ENCODE assay signal across 7 cellular contexts in genomic region chrX:54043084-54043483, GRCh38. TPM values are rescaled to one million over a fixed set of nuclear protein-coding genes. Genes with fewer than 3 reads are reported as not detected.
DNase-seq lines count a peak whose midpoint lies in the region; ATAC-seq and TF ChIP-seq lines count a peak whose summit lies in the region.

No MANE protein-coding gene starts in this region.

- no peaks in the 10 kb centered on the region for H3K9me3 Mint-ChIP-seq in activated CD4-positive, alpha-beta memory T cell treated with anti-CD3 and anti-CD28 coated beads, Interleukin-2, amount 10 ng/mL, durations not matched to agents 7 days and 5 days
- no peaks in the 10 kb centered on the region for H3K9me3 Mint-ChIP-seq in stimulated activated effector memory CD8-positive, alpha-beta T cell treated with anti-CD3 and anti-CD28 coated beads, Interleukin-12 subunit alpha, Interleukin-12 subunit beta, amount 100 ng/mL, for 72 hours

- H3K4me3 Mint-ChIP-seq in activated CD4-positive, alpha-beta memory T cell treated with anti-CD3 and anti-CD28 coated beads, Interleukin-2, amount 10 ng/mL, durations not matched to agents 7 days and 5 days: peak overlapping the region; percentile 96
- H3K4me3 Mint-ChIP-seq in stimulated activated effector memory CD8-positive, alpha-beta T cell treated with anti-CD3 and anti-CD28 coated beads, Interleukin-12 subunit alpha, Interleukin-12 subunit beta, amount 100 ng/mL, for 72 hours: peak overlapping the region; percentile 85

- TF ChIP-seq CTCF in HFF-Myc (IDR thresholded peaks at IDR 0.05; ENCODE audit: low read depth, low read length, missing control alignments): no peak

- CTCF ChIA-PET in activated CD4-positive, alpha-beta memory T cell treated with anti-CD3 and anti-CD28 coated beads, Interleukin-2, amount 10 ng/mL, durations not matched to agents 7 days and 5 days (lab: Charles Lee): interaction anchor here (0.6 to 1.9 kb wide), 2 partner anchors 357 to 1123 kb away, joined by 3 to 4 read pairs; partner anchors contain the start of gene HUWE1

- H3K4me3 ChIP-seq in HFF-Myc (replicated peaks; ENCODE audit: low read depth, low read length) (peak overlapping the region; percentile 71), iPS DF 6.9 (ENCODE audit: low read length) (peak overlapping the region; percentile 91; the same call in 1 of the 2 replicates)

- peaks cover 35% of the 10 kb centered on the region for H3K4me1 Mint-ChIP-seq in activated CD4-positive, alpha-beta memory T cell treated with anti-CD3 and anti-CD28 coated beads, Interleukin-2, amount 10 ng/mL, durations not matched to agents 7 days and 5 days
- H3K4me1 Mint-ChIP-seq in stimulated activated effector memory CD8-positive, alpha-beta T cell treated with anti-CD3 and anti-CD28 coated beads, Interleukin-12 subunit alpha, Interleukin-12 subunit beta, amount 100 ng/mL, for 72 hours: peaks cover 5% of the 10 kb centered on the region

- peak overlapping the region; percentile 96 for H3K27ac Mint-ChIP-seq in activated CD4-positive, alpha-beta memory T cell treated with anti-CD3 and anti-CD28 coated beads, Interleukin-2, amount 10 ng/mL, durations not matched to agents 7 days and 5 days
- peak overlapping the region; percentile 98 for H3K27ac Mint-ChIP-seq in stimulated activated effector memory CD8-positive, alpha-beta T cell treated with anti-CD3 and anti-CD28 coated beads, Interleukin-12 subunit alpha, Interleukin-12 subunit beta, amount 100 ng/mL, for 72 hours

- ATAC-seq in stimulated activated effector memory CD8-positive, alpha-beta T cell treated with anti-CD3 and anti-CD28 coated beads, Interleukin-12 subunit alpha, Interleukin-12 subunit beta, amount 100 ng/mL, for 72 hours: no peak
- ATAC-seq in GM18907 (IDR thresholded peaks at IDR 0.05; ENCODE audit: unreplicated experiment) (no peak), GM21619 (IDR thresholded peaks at IDR 0.05; ENCODE audit: unreplicated experiment) (no peak)

- DNase-seq in HFF-Myc (ENCODE audit: extremely low read depth, low read depth) (no peak), iPS DF 6.9 (ENCODE audit: low read depth, low spot score) (no peak), occipital lobe (lab: John Stamatoyannopoulos, UW) (no peak)
- DNase-seq in activated CD4-positive, alpha-beta memory T cell treated with anti-CD3 and anti-CD28 coated beads, Interleukin-2, amount 10 ng/mL, durations not matched to agents 7 days and 5 days: no peak
- DNase-seq in stimulated activated effector memory CD8-positive, alpha-beta T cell treated with anti-CD3 and anti-CD28 coated beads, Interleukin-12 subunit alpha, Interleukin-12 subunit beta, amount 100 ng/mL, for 72 hours (ENCODE audit: low spot score in 2 of 2): peak in 1 of 2 donors; percentile 49

- no peaks in the 10 kb centered on the region for H3K4me1 ChIP-seq in iPS DF 6.9 (ENCODE audit: control insufficient read depth, insufficient read depth, low read length)

- no CpG with 5 or more reads among the region's 9 CpGs for WGBS in iPS DF 6.9 (ENCODE audit: insufficient coverage, insufficient read length)

- H3K9me3 ChIP-seq in iPS DF 6.9 (ENCODE audit: control insufficient read depth, insufficient read depth, low read length): no peaks in the 10 kb centered on the region

- H3K27me3 ChIP-seq in iPS DF 6.9 (ENCODE audit: control insufficient read depth, insufficient read depth, low read length): no peaks in the 10 kb centered on the region

- H3K27me3 Mint-ChIP-seq in activated CD4-positive, alpha-beta memory T cell treated with anti-CD3 and anti-CD28 coated beads, Interleukin-2, amount 10 ng/mL, durations not matched to agents 7 days and 5 days: no peaks in the 10 kb centered on the region

- peaks cover 22% of the 10 kb centered on the region for H3K36me3 Mint-ChIP-seq in activated CD4-positive, alpha-beta memory T cell treated with anti-CD3 and anti-CD28 coated beads, Interleukin-2, amount 10 ng/mL, durations not matched to agents 7 days and 5 days (ENCODE audit: low read depth)
- H3K36me3 Mint-ChIP-seq in stimulated activated effector memory CD8-positive, alpha-beta T cell treated with anti-CD3 and anti-CD28 coated beads, Interleukin-12 subunit alpha, Interleukin-12 subunit beta, amount 100 ng/mL, for 72 hours: peaks cover 63% of the 10 kb centered on the region

- POLR2A ChIA-PET in activated CD4-positive, alpha-beta memory T cell treated with anti-CD3 and anti-CD28 coated beads, Interleukin-2, amount 10 ng/mL, durations not matched to agents 7 days and 5 days (lab: Charles Lee): interaction anchor here (0.7 to 3.7 kb wide), 11 partner anchors 12 to 817 kb away, joined by 3 to 34 read pairs (median 4); partner anchors contain the start of genes FAM120C, HUWE1, RIBC1 and SMC1A

- H3K27ac ChIP-seq in iPS DF 6.9 (ENCODE audit: low read length): no peak overlapping the region

- no peaks in the 10 kb centered on the region for H3K36me3 ChIP-seq in iPS DF 6.9 (ENCODE audit: control insufficient read depth, insufficient read depth, low read length)

RNA-seq across cellular contexts. Expression of gene PHF8, which starts 1.2 kb away (rescaled TPM):
- 10 to 100 TPM; 40.4 to 42.5 TPM for total RNA-seq in activated CD4-positive, alpha-beta memory T cell treated with anti-CD3 and anti-CD28 coated beads, Interleukin-2, amount 10 ng/mL, durations not matched to agents 7 days and 5 days
- total RNA-seq in occipital lobe: 9.5 TPM
